21 cellular contexts compared by ENCODE assay signal in genomic region chr12:49969027-49969426, GRCh38. TPM values are rescaled to one million over a fixed set of nuclear protein-coding genes. Genes with fewer than 3 reads are reported as not detected.
DNase-seq lines count a peak whose midpoint lies in the region; ATAC-seq and TF ChIP-seq lines count a peak whose summit lies in the region.
"Had no signal": no experiment of that assay in that cellular context is flagged by ENCODE, and none has a peak within 500 bp of the region (broad histone marks: within the 10 kb centered on the region; RNA-seq: fewer than 3 reads in every experiment).

No MANE protein-coding gene starts in this region.

- no peak overlapping the region for H3K4me2 ChIP-seq in H9 (ENCODE audit: insufficient read depth, insufficient read length, low read length)
- H3K4me2 ChIP-seq: GM23338 had no signal

- no peak overlapping the region for H2BK20ac ChIP-seq in H9 (ENCODE audit: low read depth, low read length, poor library complexity, severe bottlenecking)

- H3K4me3 Mint-ChIP-seq in H9 = no peak overlapping the region
- H3K4me3 Mint-ChIP-seq: CD8-positive, alpha-beta T cell; GM23338 had no signal

- H3K27me3 Mint-ChIP-seq in H9 (ENCODE audit: low read depth) = peaks cover 32% of the 10 kb centered on the region

- no peaks in the 10 kb centered on the region for H4K20me1 ChIP-seq in H9 (ENCODE audit: control insufficient read depth, insufficient read depth, insufficient read length)

- WGBS in H9 (ENCODE audit: extremely low coverage, insufficient read length, low lambda C conversion rate) = no CpG with 5 or more reads among the region's 5 CpGs

- H3K27ac Mint-ChIP-seq in H9 = 0 out of 7 replicates have a peak overlapping the region, but pooled peaks of 1 of the 3 experiments have one; percentile 10
- H3K27ac Mint-ChIP-seq: CD8-positive, alpha-beta T cell; GM23338 had no signal

- H3K79me1 ChIP-seq in H9 (ENCODE audit: insufficient read depth, low read depth, low read length, poor library complexity, severe bottlenecking) = no peaks in the 10 kb centered on the region

- H3K4ac ChIP-seq in H9 (ENCODE audit: low read depth, low read length) = no peak overlapping the region

- H3K18ac ChIP-seq in H9 (ENCODE audit: insufficient read length, low read depth, low read length) = no peak overlapping the region

- no peak overlapping the region for H2AFZ ChIP-seq in H9 (ENCODE audit: low read length)
- H2AFZ ChIP-seq: GM23338 had no signal

- intact Hi-C loops in posterior cingulate gyrus (cut with DNase I) = loop anchor here (5.0 kb wide), 1 partner anchor 102 kb away; no protein-coding TSS in a partner anchor

- no peak overlapping the region for H2BK5ac ChIP-seq in H9 (ENCODE audit: insufficient read length, low read length)

- no peaks in the 10 kb centered on the region for H3K9me3 ChIP-seq in H9 (ENCODE audit: control insufficient read depth, low read depth, low read length)
- H3K9me3 ChIP-seq: Peyer's patch had no signal

- H3K23ac ChIP-seq in H9 (ENCODE audit: insufficient read length, low read depth, low read length) = no peak overlapping the region

- peaks cover 2% of the 10 kb centered on the region; the same call in 1 of the 2 replicates for H3K27me3 ChIP-seq in H9 (ENCODE audit: insufficient read depth, low read length)
- H3K27me3 ChIP-seq: Peyer's patch had no signal

- no peak overlapping the region for H2BK15ac ChIP-seq in H9 (ENCODE audit: low read depth, low read length)

- H3K14ac ChIP-seq in H9 (ENCODE audit: insufficient read depth, low read length) = no peak overlapping the region

- H2AK5ac ChIP-seq in H9 (ENCODE audit: insufficient read length, low read length) = no peak overlapping the region

- H3K79me2 ChIP-seq in H9 (ENCODE audit: insufficient read depth, low read length) = no peaks in the 10 kb centered on the region

- H4K5ac ChIP-seq in H9 (ENCODE audit: insufficient read length, low read depth, low read length) = no peak overlapping the region

- H3T11ph ChIP-seq in H9 (ENCODE audit: low read length) = no peak overlapping the region

- H3K36me3 Mint-ChIP-seq in H9 (ENCODE audit: insufficient read depth in 1 of 3, low read depth in 3 of 3) = no peaks in the 10 kb centered on the region
- H3K36me3 Mint-ChIP-seq: CD8-positive, alpha-beta T cell had no signal

- H4K8ac ChIP-seq in H9 (replicated peaks; ENCODE audit: insufficient read length, low read depth, low read length) = no peak overlapping the region

- H4K91ac ChIP-seq in H9 (ENCODE audit: insufficient read length, low read depth, low read length) = no peak overlapping the region

- no peak overlapping the region for H3K9ac ChIP-seq in H9 (ENCODE audit: extremely low read depth, insufficient read length, low read length)

- no peaks in the 10 kb centered on the region for H3K9me3 Mint-ChIP-seq in H9
- H3K9me3 Mint-ChIP-seq: CD8-positive, alpha-beta T cell; GM23338 had no signal

- no peaks in the 10 kb centered on the region for H3K23me2 ChIP-seq in H9 (ENCODE audit: insufficient read length, low read depth, low read length, poor library complexity, severe bottlenecking)

- H3K4me1 Mint-ChIP-seq in H9 = peaks cover 11 to 12% of the 10 kb centered on the region in 2 experiments

- peak in 11 of 14 donors; percentile 33 to 86 (median 61) for DNase-seq in C1 segment of cervical spinal cord (lab: John Stamatoyannopoulos, UW)
- DNase-seq in hippocampal formation (lab: John Stamatoyannopoulos, UW) = peak; percentile 33 to 34
- DNase-seq in posterior cingulate gyrus = peak in 7 of 10 donors; percentile 24 to 92 (median 52)
- DNase-seq in H9 = no peak
- DNase-seq in HK-2 (ENCODE audit: unreplicated experiment) = no peak
- DNase-seq: AML-193; CD8-positive, alpha-beta T cell; DND-41; GDM1; MV-4-11; NCI-H1417 treated with DMSO at 0.1 percent for 48 hours; NCI-H2029; NCI-H510A; SHP77 had no signal

- TF ChIP-seq CTCF in H9 (conservative IDR thresholded peaks at IDR 0.05) = no peak

- ATAC-seq in GM21360 (IDR thresholded peaks at IDR 0.05; ENCODE audit: unreplicated experiment) (no peak), HG03565 (IDR thresholded peaks at IDR 0.05; ENCODE audit: unreplicated experiment) (no peak)
- ATAC-seq: CD8-positive, alpha-beta T cell; GM23338 had no signal

- peak overlapping the region; percentile 78 for H3K27ac ChIP-seq in angular gyrus (ENCODE audit: low read depth, low read length)
- no peak overlapping the region for H3K27ac ChIP-seq in H9 (ENCODE audit: insufficient read length, low read depth, low read length)
- H3K27ac ChIP-seq: Peyer's patch had no signal

- no peak overlapping the region for H3K56ac ChIP-seq in H9 (ENCODE audit: insufficient read length, low read depth, low read length)

- H2BK12ac ChIP-seq in H9 (ENCODE audit: insufficient read length, low read depth, low read length) = no peak overlapping the region

- no peaks in the 10 kb centered on the region for H3K4me1 ChIP-seq in H9 (ENCODE audit: insufficient read depth, low read length)

- H2BK120ac ChIP-seq in H9 (ENCODE audit: low read depth, low read length, poor library complexity, severe bottlenecking) = no peak overlapping the region

RNA-seq across cellular contexts. Expression of gene AQP6, which starts 3.7 kb away (rescaled TPM):
- 0.09 and 0.11 TPM in 2 replicates for total RNA-seq in H9 (2021)
- total RNA-seq: A673; CD8-positive, alpha-beta T cell; GM23338; LHCN-M2; Peyer's patch had no signal

RNA-seq across cellular contexts. Expression of gene AQP5, which starts 7.4 kb away (rescaled TPM):
- 2.5 and 2.8 TPM in 2 replicates for total RNA-seq in H9 (2021)
- total RNA-seq: A673; CD8-positive, alpha-beta T cell; Peyer's patch had no signal

RNA-seq across cellular contexts. Expression of gene AQP2, which starts 18.5 kb away (rescaled TPM):
- total RNA-seq in H9 (2021) = not detected in 2 replicates
- total RNA-seq: A673; CD8-positive, alpha-beta T cell; LHCN-M2; Peyer's patch had no signal

RNA-seq across cellular contexts. Expression of gene RACGAP1, which starts 56.3 kb away (rescaled TPM):
- total RNA-seq in H9 (2021) = 60.8 and 64.8 TPM in 2 replicates

Comparison
In these comparisons a context has a peak if more than half of its experiments do, and no peak if none do; other contexts are left out.
1. DNase-seq: peak in C1 segment of cervical spinal cord (11 of 14), hippocampal formation (2 of 2) and posterior cingulate gyrus (7 of 10); none in H9 (single experiment) and HK-2 (single experiment).